8 cellular contexts compared by ENCODE assay signal in the genomic region with DNA sequence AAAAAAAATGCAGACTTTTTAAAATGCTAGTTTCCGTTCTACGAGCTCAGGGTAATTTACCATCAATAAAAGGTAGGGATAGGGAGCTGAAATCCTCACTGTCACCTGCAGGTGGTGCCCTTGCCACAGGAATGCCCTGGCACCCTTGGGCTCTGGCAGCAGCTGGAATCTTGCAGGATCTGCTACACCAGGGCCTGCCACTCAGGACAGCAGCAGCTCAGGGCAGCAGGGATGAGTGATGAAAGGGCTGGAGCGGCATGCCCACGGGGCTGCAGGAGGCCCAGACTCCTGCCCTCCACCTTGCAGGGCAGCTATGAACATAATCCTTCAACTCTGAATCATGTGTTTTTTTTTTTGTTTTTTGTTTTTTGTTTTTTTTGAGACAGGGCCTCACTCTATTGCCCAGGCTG. TPM values are rescaled to one million over a fixed set of nuclear protein-coding genes. Genes with fewer than 3 reads are reported as not detected.
DNase-seq lines count a peak whose midpoint lies in the region; ATAC-seq and TF ChIP-seq lines count a peak whose summit lies in the region.

No MANE protein-coding gene starts in this region.

- TF ChIP-seq CTCF in ovary (IDR thresholded peaks at IDR 0.05) = peak; percentile 24 to 85 (median 76)
- TF ChIP-seq CTCF in transverse colon (IDR thresholded peaks at IDR 0.05) = peak; percentile 82 to 96 (median 83)

- H3K4me3 ChIP-seq in MG63 = no peak overlapping the region
- H3K4me3 ChIP-seq in ovary = no peak overlapping the region
- H3K4me3 ChIP-seq in transverse colon = no peak overlapping the region

- H3K9me3 ChIP-seq in MG63 = no peaks in the 10 kb centered on the region
- H3K9me3 ChIP-seq in ovary = no peaks in the 10 kb centered on the region
- no peaks in the 10 kb centered on the region for H3K9me3 ChIP-seq in transverse colon

- no peak for ATAC-seq in GM21529 (IDR thresholded peaks at IDR 0.05; ENCODE audit: unreplicated experiment)

- TF ChIP-seq POLR2A in ovary (IDR thresholded peaks at IDR 0.05) (peak; percentile 10), transverse colon (IDR thresholded peaks at IDR 0.05) (no peak)

- H3K27ac ChIP-seq in ovary (no peak overlapping the region), transverse colon (no peak overlapping the region)

- no peaks in the 10 kb centered on the region for H3K27me3 ChIP-seq in MG63
- H3K27me3 ChIP-seq in ovary = no peaks in the 10 kb centered on the region
- no peaks in the 10 kb centered on the region for H3K27me3 ChIP-seq in transverse colon

- intact Hi-C loops in ovary (cut with DNase I) = loop anchor here in 3 of 4 donors (5.0 kb wide), 3 partner anchors 94 to 219 kb away; a partner anchor contains a TSS
- intact Hi-C loops in transverse colon (cut with DNase I; ENCODE audit: low total_unique reads) = loop anchor here (5.0 to 10.0 kb wide), 2 partner anchors 99 to 226 kb away; no protein-coding TSS in a partner anchor

- DNase-seq in ELF-1 (ENCODE audit: low read depth, low spot score) (peak; percentile 76), MG63 (peak; percentile 49), SHP77 treated with DMSO at 0.1 percent for 48 hours (lab: John Stamatoyannopoulos, UW) (peak; percentile 68), foreskin melanocyte (peak; percentile 69), ovary (peak; percentile 67 to 84 (median 73)), transverse colon (peak; percentile 86)
- peak; percentile 64 for DNase-seq in activated T-helper 9 cell treated with anti-CD3 and anti-CD28 coated beads, Interleukin-2, amount 50 U/mL, for 16 hours (ENCODE audit: low read depth)

- in situ Hi-C loops in transverse colon (cut with MboI; ENCODE audit: low pct_ligation_motif_present in 1 of 4, low pct_unique_long_range_greater_than_20kb in 1 of 4, low sequenced_read_pairs in 3 of 4) = loop anchor here (5.0 to 10.0 kb wide), 4 partner anchors 96 to 226 kb away; a partner anchor contains a TSS

- H3K36me3 ChIP-seq in MG63 (no peaks in the 10 kb centered on the region), ovary (no peaks in the 10 kb centered on the region), transverse colon (no peaks in the 10 kb centered on the region)

- WGBS in ovary, 3 donors = 46 to 65% (median 61%) methylated on average over 4 of the region's 4 CpGs
- WGBS in transverse colon (ENCODE audit: low coverage in 1 of 2), 2 donors = 35% methylated on average over 4 of the region's 4 CpGs; no CpG with 5 or more reads in 1 of the 2 donors

- TF ChIP-seq EP300 in ovary (IDR thresholded peaks at IDR 0.05) (no peak), transverse colon (IDR thresholded peaks at IDR 0.05; ENCODE audit: low read depth) (no peak)

- H3K4me1 ChIP-seq in ovary (ENCODE audit: insufficient read depth) (peaks cover 14% of the 10 kb centered on the region), transverse colon (no peaks in the 10 kb centered on the region)

RNA-seq across cellular contexts. Expression of a gene that starts 54.0 kb away (rescaled TPM):
- total RNA-seq in MG63 (2014; rRNA removed; shearing (Covaris generic); ENCODE audit: low replicate concordance) = 0.20 TPM in 1 of 2 replicates, not detected in the other
- total RNA-seq in ovary (10 to 100 TPM in 5 of 7 donors, 1 to 10 TPM in 2; 4.1 to 36.3 (median 15.9) TPM), transverse colon (10 to 100 TPM in 1 of 4 donors, 1 to 10 TPM in 3; 1.6 to 13.1 (median 4.0) TPM)
- polyA plus RNA-seq in ovary = 10 to 100 TPM in 1 of 2 donors, 1 to 10 TPM in 1; 7.8 to 12.3 TPM
